36 cellular contexts compared by ENCODE assay signal in the genomic region with DNA sequence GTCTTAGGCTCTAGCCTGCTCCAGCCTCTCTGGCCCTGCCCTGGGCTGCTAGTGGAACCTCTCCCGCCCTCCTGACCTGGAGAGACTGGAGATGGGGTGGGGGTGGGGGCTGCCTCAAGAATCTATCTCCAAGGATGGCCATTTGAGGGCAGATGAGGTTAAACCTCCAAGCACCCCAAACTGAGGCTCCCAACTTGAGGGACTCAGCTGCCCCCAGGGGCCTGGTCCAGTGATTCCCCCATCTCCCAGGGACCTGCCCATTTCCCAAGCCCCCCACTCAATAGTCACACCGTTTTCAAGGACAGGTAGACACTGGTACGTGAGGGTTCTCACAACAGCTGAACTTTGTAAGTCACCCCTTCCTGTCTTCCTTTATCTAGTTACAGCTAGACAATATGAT. TPM values are rescaled to one million over a fixed set of nuclear protein-coding genes. Genes with fewer than 3 reads are reported as not detected.
"Had no signal": no experiment of that assay in that cellular context is flagged by ENCODE, and none has a peak within 500 bp of the region (broad histone marks: within the 10 kb centered on the region; RNA-seq: fewer than 3 reads in every experiment).

No MANE protein-coding gene starts in this region.

- H3K9me3 ChIP-seq: esophagus muscularis mucosa, gastroesophageal sphincter, heart left ventricle, left lung, mucosa of descending colon, psoas muscle, spleen, thyroid gland, vagina had no signal

- H3K36me3 ChIP-seq: esophagus muscularis mucosa, gastroesophageal sphincter, heart left ventricle, left lung, spleen, thyroid gland, vagina had no signal

- H3K27ac Mint-ChIP-seq: mesothelial cell of epicardium; natural killer cell treated with Interleukin-12 subunit alpha and Interleukin-12 subunit beta and Interleukin-15 and Interleukin-18, amount 100 ng/mL, for 72 hours; stimulated activated naive B cell treated with anti-CD40 and anti-IgM and Interleukin-4, amounts not matched to agents 10 μg/mL and 1 μg/mL and 100 μg/mL, for 72 hours had no signal

- FAIRE-seq: colon had no signal

- H3K4me3 ChIP-seq: dorsolateral prefrontal cortex, esophagus muscularis mucosa, gastroesophageal sphincter, heart left ventricle, hepatocyte, left lung, mucosa of descending colon, psoas muscle, skin epidermis, spleen, thyroid gland, vagina had no signal

- ATAC-seq: foreskin keratinocyte; gastroesophageal sphincter; heart left ventricle; left cardiac atrium; left lung; mucosa of descending colon; psoas muscle; right cardiac atrium; stimulated activated naive B cell treated with anti-CD40 and anti-IgM and Interleukin-4, amounts not matched to agents 10 μg/mL and 1 μg/mL and 100 μg/mL, for 72 hours; stimulated activated naive CD8-positive, alpha-beta T cell treated with anti-CD3 and anti-CD28 coated beads, Interleukin-15, amount 100 ng/mL, for 72 hours had no signal

- H3K27ac ChIP-seq: dorsolateral prefrontal cortex, epithelial cell of prostate, esophagus muscularis mucosa, foreskin keratinocyte, gastroesophageal sphincter, heart left ventricle, hepatocyte, left lung, psoas muscle, skin epidermis, spleen, thyroid gland, vagina had no signal

- H2AFZ ChIP-seq: hepatocyte had no signal

- H3K4me2 ChIP-seq: hepatocyte had no signal

- DNase-seq: effector CD4-positive, alpha-beta T cell; foreskin keratinocyte; heart left ventricle; left cardiac atrium; left lung; mesenchymal stem cell; mucosa of descending colon; naive B cell; psoas muscle; right cardiac atrium; spleen; stimulated activated CD4-positive, alpha-beta T cell treated with anti-CD3 and anti-CD28 coated beads, Interleukin-4, amount 100 ng/mL, for 4 hours; stimulated activated naive B cell treated with anti-CD40 and anti-IgM and Interleukin-4, amounts not matched to agents 10 μg/mL and 1 μg/mL and 100 μg/mL, for 72 hours; stimulated activated naive CD8-positive, alpha-beta T cell treated with anti-CD3 and anti-CD28 coated beads, Interleukin-15, amount 100 ng/mL, for 72 hours; thyroid gland; trophoblast cell had no signal

- H3K36me3 Mint-ChIP-seq: mesothelial cell of epicardium; naive B cell; natural killer cell treated with Interleukin-12 subunit alpha and Interleukin-12 subunit beta and Interleukin-15 and Interleukin-18, amount 100 ng/mL, for 72 hours; stimulated activated naive B cell treated with anti-CD40 and anti-IgM and Interleukin-4, amounts not matched to agents 10 μg/mL and 1 μg/mL and 100 μg/mL, for 72 hours had no signal

- H3K79me2 ChIP-seq: hepatocyte had no signal

- H3K4me3 Mint-ChIP-seq: mesothelial cell of epicardium; natural killer cell treated with Interleukin-12 subunit alpha and Interleukin-12 subunit beta and Interleukin-15 and Interleukin-18, amount 100 ng/mL, for 72 hours; neural crest cell; stimulated activated naive B cell treated with anti-CD40 and anti-IgM and Interleukin-4, amounts not matched to agents 10 μg/mL and 1 μg/mL and 100 μg/mL, for 72 hours; stimulated activated naive CD8-positive, alpha-beta T cell treated with anti-CD3 and anti-CD28 coated beads, Interleukin-15, amount 100 ng/mL, for 72 hours had no signal

- H3K4me1 ChIP-seq: esophagus muscularis mucosa, foreskin keratinocyte, gastroesophageal sphincter, heart left ventricle, left lung, psoas muscle, spleen, vagina had no signal

- H3K4me1 Mint-ChIP-seq: naive B cell; stimulated activated naive B cell treated with anti-CD40 and anti-IgM and Interleukin-4, amounts not matched to agents 10 μg/mL and 1 μg/mL and 100 μg/mL, for 72 hours; stimulated activated naive CD8-positive, alpha-beta T cell treated with anti-CD3 and anti-CD28 coated beads, Interleukin-15, amount 100 ng/mL, for 72 hours had no signal

- H3K27me3 ChIP-seq: dorsolateral prefrontal cortex, thyroid gland, vagina had no signal

- H3K9me3 Mint-ChIP-seq: mesothelial cell of epicardium; naive B cell; natural killer cell treated with Interleukin-12 subunit alpha and Interleukin-12 subunit beta and Interleukin-15 and Interleukin-18, amount 100 ng/mL, for 72 hours; neural crest cell; stimulated activated naive B cell treated with anti-CD40 and anti-IgM and Interleukin-4, amounts not matched to agents 10 μg/mL and 1 μg/mL and 100 μg/mL, for 72 hours; stimulated activated naive CD8-positive, alpha-beta T cell treated with anti-CD3 and anti-CD28 coated beads, Interleukin-15, amount 100 ng/mL, for 72 hours had no signal

RNA-seq across cellular contexts. Expression of a gene that starts 7.1 kb away (rescaled TPM):
- total RNA-seq: dorsolateral prefrontal cortex; esophagus muscularis mucosa; fibroblast of lung; foreskin keratinocyte; heart left ventricle; kidney epithelial cell; left cardiac atrium; lower leg skin; lung microvascular endothelial cell; mesothelial cell of epicardium; mucosa of descending colon; natural killer cell treated with Interleukin-12 subunit alpha and Interleukin-12 subunit beta and Interleukin-15 and Interleukin-18, amount 100 ng/mL, for 72 hours; neural crest cell; osteoblast; psoas muscle; renal cortical epithelial cell; right cardiac atrium; spleen; subcutaneous adipose tissue; temporal lobe; thyroid gland; vagina had no signal
- polyA plus RNA-seq: fibroblast of lung, foreskin keratinocyte, right cardiac atrium had no signal

RNA-seq across cellular contexts. Expression of a gene that starts 40.1 kb away (rescaled TPM):
- total RNA-seq: dorsolateral prefrontal cortex; esophagus muscularis mucosa; fibroblast of lung; foreskin keratinocyte; gastroesophageal sphincter; heart left ventricle; hepatocyte; kidney epithelial cell; left cardiac atrium; lower leg skin; lung microvascular endothelial cell; mesothelial cell of epicardium; mucosa of descending colon; natural killer cell treated with Interleukin-12 subunit alpha and Interleukin-12 subunit beta and Interleukin-15 and Interleukin-18, amount 100 ng/mL, for 72 hours; neural crest cell; osteoblast; psoas muscle; renal cortical epithelial cell; right cardiac atrium; spleen; subcutaneous adipose tissue; temporal lobe; thyroid gland; ureter; vagina had no signal
- polyA plus RNA-seq: fibroblast of lung, foreskin keratinocyte, heart left ventricle, hepatocyte, psoas muscle, right cardiac atrium, spleen had no signal

RNA-seq across cellular contexts. Expression of a gene that starts 58.7 kb away (rescaled TPM):
- total RNA-seq: dorsolateral prefrontal cortex; esophagus muscularis mucosa; fibroblast of lung; foreskin keratinocyte; gastroesophageal sphincter; heart left ventricle; hepatocyte; kidney epithelial cell; left cardiac atrium; left lung; lower leg skin; lung microvascular endothelial cell; mesothelial cell of epicardium; mucosa of descending colon; natural killer cell treated with Interleukin-12 subunit alpha and Interleukin-12 subunit beta and Interleukin-15 and Interleukin-18, amount 100 ng/mL, for 72 hours; neural crest cell; osteoblast; psoas muscle; renal cortical epithelial cell; right cardiac atrium; spleen; subcutaneous adipose tissue; temporal lobe; thyroid gland; ureter; vagina had no signal
- polyA plus RNA-seq: fibroblast of lung, foreskin keratinocyte, heart left ventricle, hepatocyte, psoas muscle, right cardiac atrium, spleen had no signal
